In genomic region chr19:16327131-16327450, GRCh38 we compare ENCODE assay signal across 1 cellular context.
A peak's percentile ranks its signal among the peaks of the same experiment; 100 is the strongest.
TF ChIP-seq lines count a peak whose summit lies in the region.

No MANE protein-coding gene starts in this region.

TF ChIP-seq in H1, 55 proteins besides CTCF, POLR2A, EP300 and RAD21 (continued from another document):
- peak; percentile 39; the same call in 1 of the 2 replicates for TF ChIP-seq SUZ12 (IDR thresholded peaks at IDR 0.05; ENCODE audit: low read length)
- TF ChIP-seq EZH2 (IDR thresholded peaks at IDR 0.05; ENCODE audit: low read depth, low read length, severe bottlenecking) = peak; percentile 38
- TF ChIP-seq EGR1 (IDR thresholded peaks at IDR 0.05; ENCODE audit: borderline replicate concordance, low read depth, low read length) = no peak
